Comparison of ENCODE assay signal across 18 cellular contexts in the genomic region with DNA sequence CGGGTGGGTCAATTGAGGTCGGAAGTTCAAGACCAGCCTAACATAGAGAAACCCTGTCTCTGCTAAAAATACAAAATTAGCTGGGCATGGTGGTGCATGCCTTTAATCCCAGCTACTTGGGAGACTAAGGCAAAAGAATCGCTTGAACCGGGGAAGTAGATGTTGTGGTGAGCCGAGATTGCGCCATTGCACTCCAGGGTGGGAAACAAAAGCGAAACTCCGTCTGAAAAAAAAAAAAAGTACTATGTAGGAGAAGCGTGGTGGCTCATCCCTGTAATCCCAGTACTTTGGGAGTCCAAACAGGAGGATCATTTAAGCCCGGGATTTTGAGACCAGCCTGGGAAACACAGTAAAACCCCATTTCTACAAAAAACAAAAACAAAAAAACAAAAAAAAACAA. TPM values are rescaled to one million over a fixed set of nuclear protein-coding genes. Genes with fewer than 3 reads are reported as not detected.
DNase-seq lines count a peak whose midpoint lies in the region; ATAC-seq and TF ChIP-seq lines count a peak whose summit lies in the region.
"Had no signal": no experiment of that assay in that cellular context is flagged by ENCODE, and none has a peak within 500 bp of the region (broad histone marks: within the 10 kb centered on the region; RNA-seq: fewer than 3 reads in every experiment).

No MANE protein-coding gene starts in this region.

- H3K4me3 ChIP-seq in MG63 (peak overlapping the region; percentile 11; the same call in 1 of the 2 replicates), Peyer's patch (no peak overlapping the region), esophagus squamous epithelium (no peak overlapping the region)
- H3K4me3 ChIP-seq: colonic mucosa, gastrocnemius medialis, thoracic aorta had no signal

- H3K9me3 ChIP-seq in MG63 (peaks cover 14% of the 10 kb centered on the region), Peyer's patch (peaks cover 0 to 4% (median 0%) of the 10 kb centered on the region in 4 donors), esophagus squamous epithelium (peaks cover 0 to 14% (median 0%) of the 10 kb centered on the region in 3 donors)
- H3K9me3 ChIP-seq: ascending aorta, colonic mucosa, gastrocnemius medialis, thoracic aorta had no signal

- no peak for TF ChIP-seq CTCF in Peyer's patch (IDR thresholded peaks at IDR 0.05)
- TF ChIP-seq CTCF in esophagus squamous epithelium (IDR thresholded peaks at IDR 0.05): no peak

- H3K4me1 ChIP-seq in Peyer's patch: peaks cover 0 to 8% (median 0%) of the 10 kb centered on the region in 4 donors
- peaks cover 0 to 32% (median 11%) of the 10 kb centered on the region in 3 donors for H3K4me1 ChIP-seq in esophagus squamous epithelium
- H3K4me1 ChIP-seq: colonic mucosa had no signal

- no peak overlapping the region for H3K27ac ChIP-seq in Peyer's patch
- H3K27ac ChIP-seq in esophagus squamous epithelium: no peak overlapping the region
- H3K27ac ChIP-seq: colonic mucosa, gastrocnemius medialis had no signal

- intact Hi-C loops in esophagus squamous epithelium (cut with DNase I): no loop called here

- H3K27me3 ChIP-seq in MG63 (no peaks in the 10 kb centered on the region), Peyer's patch (no peaks in the 10 kb centered on the region), esophagus squamous epithelium (no peaks in the 10 kb centered on the region)
- H3K27me3 ChIP-seq: ascending aorta, colonic mucosa had no signal

- H3K36me3 ChIP-seq in MG63 (no peaks in the 10 kb centered on the region), Peyer's patch (peaks cover 0 to 5% (median 0%) of the 10 kb centered on the region in 3 donors), esophagus squamous epithelium (peaks cover 0 to 33% (median 0%) of the 10 kb centered on the region in 3 donors)
- H3K36me3 ChIP-seq: colonic mucosa had no signal

- DNase-seq in CD1c-positive myeloid dendritic cell (ENCODE audit: extremely low spot score) (peak; percentile 48), MG63 (peak; percentile 26), amniotic epithelial cell (ENCODE audit: low read depth) (peak; percentile 14), lung microvascular endothelial cell (ENCODE audit: low read depth in 2 of 2) (peak; percentile 2 to 53), Peyer's patch (no peak), esophagus squamous epithelium (lab: John Stamatoyannopoulos, UW) (no peak), GOT3 (lab: John Stamatoyannopoulos, UW) (no peak)
- DNase-seq: activated CD4-positive, alpha-beta T cell treated with anti-CD3 and anti-CD28 coated beads, Interleukin-2, amount 10 ng/mL, durations not matched to agents 7 days and 5 days; activated naive CD4-positive, alpha-beta T cell treated with Interleukin-2 at 50 U/mL for 16 hours; CD8-positive, alpha-beta T cell; colonic mucosa; DMS79; gastrocnemius medialis; NCI-H526 had no signal

- no peak for TF ChIP-seq POLR2A in Peyer's patch (IDR thresholded peaks at IDR 0.05)
- TF ChIP-seq POLR2A in esophagus squamous epithelium (IDR thresholded peaks at IDR 0.05): no peak

- no peak for ATAC-seq in HG03135 (IDR thresholded peaks at IDR 0.05; ENCODE audit: unreplicated experiment)
- ATAC-seq: CD8-positive, alpha-beta T cell; gastrocnemius medialis; stimulated activated effector memory CD8-positive, alpha-beta T cell treated with anti-CD3 and anti-CD28 coated beads, Interleukin-12 subunit alpha, Interleukin-12 subunit beta, amount 100 ng/mL, for 72 hours had no signal

- WGBS in esophagus squamous epithelium, 2 donors: 59 to 62% methylated on average over 10 of the region's 10 CpGs

RNA-seq across cellular contexts. Expression of gene ERVV-1, which starts 22.7 kb away (rescaled TPM):
- not detected in 2 replicates for total RNA-seq in MG63 (2014; rRNA removed; shearing (Covaris generic); ENCODE audit: low replicate concordance)
- total RNA-seq in lung microvascular endothelial cell (not detected in 2 replicates), Peyer's patch (not detected), esophagus squamous epithelium (not detected)
- total RNA-seq: activated CD4-positive, alpha-beta T cell treated with anti-CD3 and anti-CD28 coated beads, Interleukin-2, amount 10 ng/mL, durations not matched to agents 7 days and 5 days; ascending aorta; CD8-positive, alpha-beta T cell; colonic mucosa; thoracic aorta had no signal

RNA-seq across cellular contexts. Expression of gene ZNF816, which starts 28.3 kb away (rescaled TPM):
- total RNA-seq in MG63 (2014; rRNA removed; shearing (Covaris generic); ENCODE audit: low replicate concordance): 0.63 and 3.3 TPM in 2 replicates
- total RNA-seq in lung microvascular endothelial cell: 4.6 and 6.5 TPM in 2 replicates
- 10 to 100 TPM in 3 of 4 donors, 1 to 10 TPM in 1; 6.1 to 17.4 (median 11.4) TPM for total RNA-seq in Peyer's patch
- total RNA-seq in esophagus squamous epithelium: 1 to 10 TPM in 3 of 4 donors, under 1 TPM in 1; 0.91 to 7.8 (median 6.2) TPM

RNA-seq across cellular contexts. Expression of gene ERVV-2, which starts 53.5 kb away (rescaled TPM):
- not detected in 2 replicates for total RNA-seq in MG63 (2014; rRNA removed; shearing (Covaris generic); ENCODE audit: low replicate concordance)
- total RNA-seq in lung microvascular endothelial cell: not detected in 2 replicates
- not detected for total RNA-seq in Peyer's patch
- total RNA-seq in esophagus squamous epithelium: not detected
- total RNA-seq: activated CD4-positive, alpha-beta T cell treated with anti-CD3 and anti-CD28 coated beads, Interleukin-2, amount 10 ng/mL, durations not matched to agents 7 days and 5 days; ascending aorta; CD8-positive, alpha-beta T cell; colonic mucosa; gastrocnemius medialis; thoracic aorta had no signal

Comparison
In these comparisons a context has a peak if more than half of its experiments do, and no peak if none do; other contexts are left out.
1. DNase-seq: peak in CD1c-positive myeloid dendritic cell (single experiment), MG63 (single experiment), amniotic epithelial cell (single experiment) and lung microvascular endothelial cell (2 of 2); none in Peyer's patch (0 of 3), esophagus squamous epithelium (single experiment) and GOT3 (single experiment).